ENCODE assay signal across 1 cellular context in genomic region chr3:180416111-180416541, GRCh38.
TF ChIP-seq lines count a peak whose summit lies in the region.

No MANE protein-coding gene starts in this region.

TF ChIP-seq in GM23338, 12 proteins besides CTCF, POLR2A, EP300 and RAD21 (continued from another document):
- TF ChIP-seq ZNF462 (CRISPR knock-in tag; IDR thresholded peaks at IDR 0.05) (no peak), POLR2AphosphoS5 (IDR thresholded peaks at IDR 0.05; ENCODE audit: low read depth) (no peak), REST (IDR thresholded peaks at IDR 0.05; ENCODE audit: unreplicated experiment) (no peak), ZNF331 (CRISPR knock-in tag; IDR thresholded peaks at IDR 0.05; ENCODE audit: low read depth) (no peak), NANOG (IDR thresholded peaks at IDR 0.05; ENCODE audit: borderline replicate concordance) (no peak), JUNB (IDR thresholded peaks at IDR 0.05; ENCODE audit: unreplicated experiment) (no peak), CREB1 (CRISPR knock-in tag; IDR thresholded peaks at IDR 0.05; ENCODE audit: low read depth) (no peak), ETS1 (IDR thresholded peaks at IDR 0.05) (no peak), EZH2phosphoT487 (IDR thresholded peaks at IDR 0.05; ENCODE audit: unreplicated experiment) (no peak), EZH2 (IDR thresholded peaks at IDR 0.05; ENCODE audit: low read depth, unreplicated experiment) (no peak), ZNF114 (CRISPR knock-in tag; IDR thresholded peaks at IDR 0.05) (no peak)
